ENCODE assay signal across 1 cellular context in genomic region chr17:74513987-74514631, GRCh38.
TF ChIP-seq lines count a peak whose summit lies in the region.

No MANE protein-coding gene starts in this region.

TF ChIP-seq in IMR-90, 13 proteins besides CTCF, POLR2A, EP300 and RAD21 (continued from another document):
- TF ChIP-seq, protein P1, sequence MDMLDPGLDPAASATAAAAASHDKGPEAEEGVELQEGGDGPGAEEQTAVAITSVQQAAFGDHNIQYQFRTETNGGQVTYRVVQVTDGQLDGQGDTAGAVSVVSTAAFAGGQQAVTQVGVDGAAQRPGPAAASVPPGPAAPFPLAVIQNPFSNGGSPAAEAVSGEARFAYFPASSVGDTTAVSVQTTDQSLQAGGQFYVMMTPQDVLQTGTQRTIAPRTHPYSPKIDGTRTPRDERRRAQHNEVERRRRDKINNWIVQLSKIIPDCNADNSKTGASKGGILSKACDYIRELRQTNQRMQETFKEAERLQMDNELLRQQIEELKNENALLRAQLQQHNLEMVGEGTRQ (IDR thresholded peaks at IDR 0.05; ENCODE audit: low read depth, low read length) = peak; percentile 83
